17 cellular contexts compared by ENCODE assay signal in genomic region chr17:78766743-78767294, GRCh38. TPM values are rescaled to one million over a fixed set of nuclear protein-coding genes. Genes with fewer than 3 reads are reported as not detected.
DNase-seq lines count a peak whose midpoint lies in the region; ATAC-seq, FAIRE-seq and TF ChIP-seq lines count a peak whose summit lies in the region.
"Had no signal": no experiment of that assay in that cellular context is flagged by ENCODE, and none has a peak within 500 bp of the region (broad histone marks: within the 10 kb centered on the region; RNA-seq: fewer than 3 reads in every experiment).

No MANE protein-coding gene starts in this region.

- DNase-seq in GM12891 (ENCODE audit: insufficient read length, low spot score) (no peak), body of pancreas (no peak), pons (ENCODE audit: low spot score) (peak; percentile 28), DMS53 (lab: John Stamatoyannopoulos, UW) (no peak), DMS153 treated with DMSO at 0.1 percent for 48 hours (lab: John Stamatoyannopoulos, UW; ENCODE audit: unreplicated experiment) (no peak), NCI-H2227 (lab: John Stamatoyannopoulos, UW; ENCODE audit: unreplicated experiment) (no peak)
- DNase-seq: activated CD4-positive, alpha-beta T cell treated with anti-CD3 and anti-CD28 coated beads, Interleukin-2, amount 50 U/mL, for 1 hour; amygdala; DMS153; foreskin melanocyte; left lung; NCI-H1930; SK-N-SH had no signal

- intact Hi-C loops in body of pancreas (cut with DNase I), result no loop called here

- H3K4me1 ChIP-seq in body of pancreas, result peaks cover 6% of the 10 kb centered on the region

- H3K4me3 ChIP-seq in body of pancreas, result no peak overlapping the region
- H3K4me3 ChIP-seq: left lung had no signal

- WGBS in body of pancreas, 2 donors, result 79 to 81% methylated on average over 5 of the region's 5 CpGs

- H3K27me3 ChIP-seq in body of pancreas, result no peaks in the 10 kb centered on the region
- H3K27me3 ChIP-seq: left lung had no signal

- H3K9me3 ChIP-seq in body of pancreas, result no peaks in the 10 kb centered on the region
- H3K9me3 ChIP-seq: left lung, SK-N-SH had no signal

- peak; percentile 23 for ATAC-seq in body of pancreas
- ATAC-seq in GM19397 (IDR thresholded peaks at IDR 0.05; ENCODE audit: unreplicated experiment), result no peak
- ATAC-seq: left lung, Panc1 had no signal

- H3K27ac ChIP-seq in C4-2B (peak overlapping the region; percentile 59), body of pancreas (no peak overlapping the region)
- H3K27ac ChIP-seq: left lung had no signal

- peak; percentile 87 for FAIRE-seq in GM12891 (lab: Jason Lieb, UNC)
- FAIRE-seq: endometrium had no signal

- TF ChIP-seq POLR2A in GM12891 (IDR thresholded peaks at IDR 0.05; ENCODE audit: low read depth, low read length) (no peak), body of pancreas (IDR thresholded peaks at IDR 0.05) (no peak)

- no peaks in the 10 kb centered on the region for H3K36me3 ChIP-seq in body of pancreas (replicated peaks in 1 of 2; ENCODE audit: insufficient read depth in 1 of 2, low read depth in 2 of 2)
- H3K36me3 ChIP-seq: left lung had no signal

- no peak for TF ChIP-seq CTCF in C4-2B (conservative IDR thresholded peaks at IDR 0.05)
- TF ChIP-seq CTCF in body of pancreas (IDR thresholded peaks at IDR 0.05), result no peak

TF ChIP-seq in GM12891, 5 proteins besides CTCF, POLR2A, EP300 and RAD21:
- 0 out of 2 replicates have a peak, but pooled peaks have one; percentile 5 for TF ChIP-seq POLR2AphosphoS5 (IDR thresholded peaks at IDR 0.05; ENCODE audit: low read depth, low read length)
- no peak for TF ChIP-seq PAX5 (IDR thresholded peaks at IDR 0.05; ENCODE audit: insufficient read depth, low read length, severe bottlenecking)
- TF ChIP-seq POU2F2 (IDR thresholded peaks at IDR 0.05; ENCODE audit: low read depth, low read length), result no peak

RNA-seq across cellular contexts. Expression of gene CYTH1, which starts 15.3 kb away (rescaled TPM):
- polyA plus RNA-seq in GM12891 (2012; ENCODE audit: low read depth, missing spikeins), result 171 TPM
- 10 to 100 TPM; 32.2 to 60.6 TPM for total RNA-seq in body of pancreas
